Comparison of ENCODE assay signal across 9 cellular contexts in genomic region chr19:33767898-33768413, GRCh38. TPM values are rescaled to one million over a fixed set of nuclear protein-coding genes. Genes with fewer than 3 reads are reported as not detected.
A peak's percentile ranks its signal among the peaks of the same experiment; 100 is the strongest.
DNase-seq lines count a peak whose midpoint lies in the region; ATAC-seq and TF ChIP-seq lines count a peak whose summit lies in the region.
"Had no signal": no experiment of that assay in that cellular context is flagged by ENCODE, and none has a peak within 500 bp of the region (broad histone marks: within the 10 kb centered on the region; RNA-seq: fewer than 3 reads in every experiment).

No MANE protein-coding gene starts in this region.

- CTCF ChIA-PET in activated CD4-positive, alpha-beta T cell treated with anti-CD3 and anti-CD28 coated beads for 36 hours (lab: Charles Lee): interaction anchor here (0.6 to 2.5 kb wide), 4 partner anchors 10 to 527 kb away, joined by 3 to 14 read pairs (median 8); no protein-coding TSS in a partner anchor

- peak; percentile 55 for DNase-seq in activated CD4-positive, alpha-beta T cell treated with anti-CD3 and anti-CD28 coated beads for 36 hours
- no peak for DNase-seq in activated CD4-positive, alpha-beta T cell treated with anti-CD3 and anti-CD28 coated beads for 4 hours
- DNase-seq in LoVo (ENCODE audit: low spot score) (peak; percentile 20), astrocyte of the hippocampus (ENCODE audit: low read depth, low spot score) (peak; percentile 66), nephron progenitor cell (peak; percentile 98), epidermal melanocyte (ENCODE audit: insufficient read length, low spot score) (no peak), NCI-H2081 (lab: John Stamatoyannopoulos, UW) (no peak), tibial artery (no peak)

- no peaks in the 10 kb centered on the region for H3K36me3 Mint-ChIP-seq in activated CD4-positive, alpha-beta T cell treated with anti-CD3 and anti-CD28 coated beads for 36 hours (ENCODE audit: low read depth)
- no peaks in the 10 kb centered on the region for H3K36me3 Mint-ChIP-seq in nephron progenitor cell (ENCODE audit: low read depth)

- peaks cover 0 to 60% of the 10 kb centered on the region in 2 donors for H3K27me3 ChIP-seq in tibial artery

- intact Hi-C loops in activated CD4-positive, alpha-beta T cell treated with anti-CD3 and anti-CD28 coated beads for 36 hours (cut with DNase I, micrococcal nuclease): no loop called here
- intact Hi-C loops in tibial artery (cut with DNase I; ENCODE audit: low total_unique reads): no loop called here

- no peaks in the 10 kb centered on the region for H3K4me1 ChIP-seq in tibial artery
- H3K4me1 ChIP-seq: BLaER1 had no signal

- H3K4me1 Mint-ChIP-seq in activated CD4-positive, alpha-beta T cell treated with anti-CD3 and anti-CD28 coated beads for 36 hours: no peaks in the 10 kb centered on the region
- H3K4me1 Mint-ChIP-seq in nephron progenitor cell: no peaks in the 10 kb centered on the region

- H3K27ac ChIP-seq in tibial artery: no peak overlapping the region
- H3K27ac ChIP-seq: BLaER1 had no signal

- POLR2A ChIA-PET in activated CD4-positive, alpha-beta T cell treated with anti-CD3 and anti-CD28 coated beads for 36 hours (lab: Charles Lee): no interaction called here

- H3K4me3 ChIP-seq in tibial artery: no peak overlapping the region
- H3K4me3 ChIP-seq: BLaER1 had no signal

- no peak for ATAC-seq in activated CD4-positive, alpha-beta T cell treated with anti-CD3 and anti-CD28 coated beads for 36 hours

- H3K4me3 Mint-ChIP-seq in activated CD4-positive, alpha-beta T cell treated with anti-CD3 and anti-CD28 coated beads for 36 hours: no peak overlapping the region
- H3K4me3 Mint-ChIP-seq in nephron progenitor cell: no peak overlapping the region

- H3K36me3 ChIP-seq in tibial artery: no peaks in the 10 kb centered on the region
- H3K36me3 ChIP-seq: BLaER1 had no signal

- TF ChIP-seq CTCF in nephron progenitor cell (IDR thresholded peaks at IDR 0.05) (peak; percentile 56), tibial artery (IDR thresholded peaks at IDR 0.05) (no peak)

- no peaks in the 10 kb centered on the region for H3K9me3 Mint-ChIP-seq in activated CD4-positive, alpha-beta T cell treated with anti-CD3 and anti-CD28 coated beads for 36 hours (ENCODE audit: low read depth)
- no peaks in the 10 kb centered on the region for H3K9me3 Mint-ChIP-seq in nephron progenitor cell

- no peaks in the 10 kb centered on the region for H3K9me3 ChIP-seq in tibial artery
- H3K9me3 ChIP-seq: BLaER1 had no signal

- H3K27ac Mint-ChIP-seq in activated CD4-positive, alpha-beta T cell treated with anti-CD3 and anti-CD28 coated beads for 36 hours: no peak overlapping the region
- no peak overlapping the region for H3K27ac Mint-ChIP-seq in nephron progenitor cell

- peaks cover 7% of the 10 kb centered on the region for H3K27me3 Mint-ChIP-seq in activated CD4-positive, alpha-beta T cell treated with anti-CD3 and anti-CD28 coated beads for 36 hours
- H3K27me3 Mint-ChIP-seq in nephron progenitor cell (ENCODE audit: low read depth, poor library complexity): peaks cover 47% of the 10 kb centered on the region

RNA-seq across cellular contexts. Expression of gene KCTD15, which starts 28.7 kb away (rescaled TPM):
- 1 to 10 TPM; 8.7 to 9.6 TPM for total RNA-seq in activated CD4-positive, alpha-beta T cell treated with anti-CD3 and anti-CD28 coated beads for 36 hours

Comparison
In these comparisons a context has a peak if more than half of its experiments do, and no peak if none do; other contexts are left out.
1. DNase-seq: peak in activated CD4-positive, alpha-beta T cell treated with anti-CD3 and anti-CD28 coated beads for 36 hours (single experiment), LoVo (single experiment), astrocyte of the hippocampus (single experiment) and nephron progenitor cell (single experiment); none in activated CD4-positive, alpha-beta T cell treated with anti-CD3 and anti-CD28 coated beads for 4 hours (0 of 2), epidermal melanocyte (single experiment), NCI-H2081 (0 of 2) and tibial artery (0 of 2).